Comparison of ENCODE assay signal across 8 cellular contexts in the genomic region with DNA sequence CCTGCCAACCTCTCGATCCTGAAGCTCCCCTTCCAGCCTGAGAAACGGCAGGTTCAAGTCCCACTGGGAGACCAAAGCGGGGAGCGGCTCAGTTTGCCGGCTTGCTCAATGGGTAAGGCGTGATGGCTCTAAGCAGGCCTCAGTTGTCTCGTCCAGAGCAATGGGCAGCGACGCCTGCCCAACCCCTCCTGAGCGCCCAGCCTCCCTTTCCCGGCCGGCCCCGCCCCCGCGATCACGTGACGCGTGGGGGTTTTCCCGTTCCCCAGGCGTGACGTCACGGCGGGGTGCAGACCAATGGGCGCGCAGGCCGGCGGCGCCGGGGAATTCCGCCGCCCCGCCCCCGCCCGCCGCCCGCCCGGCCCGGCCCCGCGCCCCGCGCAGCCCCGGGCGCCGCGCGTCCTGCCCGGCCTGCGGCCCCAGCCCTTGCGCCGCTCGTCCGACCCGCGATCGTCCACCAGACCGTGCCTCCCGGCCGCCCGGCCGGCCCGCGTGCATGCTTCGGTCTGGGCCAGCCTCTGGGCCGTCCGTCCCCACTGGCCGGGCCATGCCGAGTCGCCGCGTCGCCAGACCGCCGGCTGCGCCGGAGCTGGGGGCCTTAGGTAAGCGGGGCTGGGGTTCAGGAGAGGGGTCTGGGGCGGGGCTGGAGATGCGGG. TPM values are rescaled to one million over a fixed set of nuclear protein-coding genes. Genes with fewer than 3 reads are reported as not detected.
DNase-seq lines count a peak whose midpoint lies in the region; ATAC-seq and TF ChIP-seq lines count a peak whose summit lies in the region.

TSS of gene RELB (plus strand) at position 378 of the 653 bp plus-strand sequence. CDS start at position 494, 116 bp downstream.

- no peaks in the 10 kb centered on the region for H3K27me3 ChIP-seq in parathyroid adenoma (ENCODE audit: control insufficient read depth, insufficient read depth, low read length)
- no peaks in the 10 kb centered on the region for H3K27me3 ChIP-seq in tibial artery

- peak within 1 kb of the TSS; percentile 91 for H3K4me2 ChIP-seq in parathyroid adenoma (ENCODE audit: low read length)

- peak within 1 kb of the TSS; percentile 95 for H3K27ac ChIP-seq in parathyroid adenoma
- H3K27ac ChIP-seq in tibial artery: peak within 1 kb of the TSS; percentile 95 to 97

- H3K9me3 ChIP-seq in parathyroid adenoma (ENCODE audit: control insufficient read depth, low read length): no peaks in the 10 kb centered on the region
- no peaks in the 10 kb centered on the region for H3K9me3 ChIP-seq in tibial artery

- peak; percentile 74 for ATAC-seq in Right ventricle myocardium superior (ENCODE audit: poor library complexity)

- intact Hi-C loops in Right ventricle myocardium superior (cut with DNase I) (no loop called here), tibial artery (cut with DNase I; ENCODE audit: low total_unique reads) (loop anchor here (5.0 kb wide), 1 partner anchor 44 kb away; the partner anchor contains the start of gene CLPTM1)

- DNase-seq in HFF-Myc (ENCODE audit: extremely low read depth, low read depth): peak; percentile 32
- DNase-seq in NAMALWA (ENCODE audit: low spot score): peak; percentile 93
- DNase-seq in SW480 (ENCODE audit: low spot score): peak; percentile 85
- peak; percentile 88 for DNase-seq in activated naive CD8-positive, alpha-beta T cell treated with anti-CD3 and anti-CD28 coated beads, Interleukin-2, amount 50 U/mL, for 16 hours (ENCODE audit: low read depth, low spot score)
- DNase-seq in Right ventricle myocardium superior: peak; percentile 97
- DNase-seq in tibial artery: peak; percentile 90 to 97

- H3K4me1 ChIP-seq in parathyroid adenoma (no peaks in the 10 kb centered on the region), tibial artery (peaks cover 0 to 12% (median 8%) of the 10 kb centered on the region in 4 donors)

- H3K4me3 ChIP-seq in GM08714 (ENCODE audit: low read length) (peak within 1 kb of the TSS; percentile 84), HFF-Myc (replicated peaks; ENCODE audit: low read depth, low read length) (peak within 1 kb of the TSS; percentile 60), parathyroid adenoma (ENCODE audit: low read depth, low read length) (peak within 1 kb of the TSS; percentile 73), tibial artery (peak within 1 kb of the TSS; percentile 81 to 97)

- no peaks in the 10 kb centered on the region for H3K36me3 ChIP-seq in parathyroid adenoma (ENCODE audit: control insufficient read depth, insufficient read depth, low read length)
- no peaks in the 10 kb centered on the region for H3K36me3 ChIP-seq in tibial artery

- no peaks in the 10 kb centered on the region for H3K79me2 ChIP-seq in parathyroid adenoma

- H2AFZ ChIP-seq in parathyroid adenoma: peak within 1 kb of the TSS; percentile 97

- TF ChIP-seq CTCF in HFF-Myc (IDR thresholded peaks at IDR 0.05; ENCODE audit: low read depth, low read length, missing control alignments) (no peak), parathyroid adenoma (IDR thresholded peaks at IDR 0.05) (no peak), tibial artery (IDR thresholded peaks at IDR 0.05) (no peak)

- H3K9ac ChIP-seq in parathyroid adenoma: no peak within 1 kb of the TSS

RNA-seq across cellular contexts. Expression of gene RELB, which starts in this region (rescaled TPM):
- total RNA-seq in Right ventricle myocardium superior: 2.9 TPM

Comparison
In these comparisons a context has a peak if more than half of its experiments do, and no peak if none do; other contexts are left out.
1. Peak in every context shown above with its lines: DNase-seq, ATAC-seq, H3K4me3 ChIP-seq and H3K27ac ChIP-seq.
2. DNase-seq: peak in every context shown above with its lines; median percentile 97 in Right ventricle myocardium superior; 94 in tibial artery; 93 in NAMALWA; 88 in activated naive CD8-positive, alpha-beta T cell treated with anti-CD3 and anti-CD28 coated beads, Interleukin-2, amount 50 U/mL, for 16 hours; 85 in SW480; 32 in HFF-Myc.